21 cellular contexts compared by ENCODE assay signal in genomic region chr6:136538836-136539235, GRCh38. TPM values are rescaled to one million over a fixed set of nuclear protein-coding genes. Genes with fewer than 3 reads are reported as not detected.
DNase-seq lines count a peak whose midpoint lies in the region; ATAC-seq, FAIRE-seq and TF ChIP-seq lines count a peak whose summit lies in the region.
"Had no signal": no experiment of that assay in that cellular context is flagged by ENCODE, and none has a peak within 500 bp of the region (broad histone marks: within the 10 kb centered on the region; RNA-seq: fewer than 3 reads in every experiment).

No MANE protein-coding gene starts in this region.

- TF ChIP-seq RAD21 in A549 (conservative IDR thresholded peaks at IDR 0.05 in 1 of 2, IDR thresholded peaks at IDR 0.05 in 1 of 2): no peak

- TF ChIP-seq CTCF in A549 (IDR thresholded peaks at IDR 0.05) (no peak), bronchial epithelial cell (IDR thresholded peaks at IDR 0.05; ENCODE audit: insufficient read depth, low read length, severe bottlenecking) (no peak), keratinocyte (optimal IDR thresholded peaks at IDR 0.05 in 1 of 3, IDR thresholded peaks at IDR 0.05 in 1 of 3, conservative IDR thresholded peaks at IDR 0.05 in 1 of 3; ENCODE audit: extremely low read depth in 1 of 3, insufficient read depth in 2 of 3, low read length in 3 of 3) (no peak), progenitor cell of endocrine pancreas (IDR thresholded peaks at IDR 0.05; ENCODE audit: unreplicated experiment) (no peak), body of pancreas (IDR thresholded peaks at IDR 0.05) (no peak)

- DNase-seq in A549 (ENCODE audit: low read depth in 1 of 2, low spot score in 1 of 2) (no peak), bronchial epithelial cell (ENCODE audit: low read depth) (peak; percentile 18), keratinocyte (ENCODE audit: low read depth, low spot score) (no peak), progenitor cell of endocrine pancreas (ENCODE audit: low spot score, unreplicated experiment) (no peak), posterior cingulate gyrus (no peak), body of pancreas (no peak)
- DNase-seq: CD4-positive, alpha-beta memory T cell; DMS153; DMS79; GDM1; GOT3; H7; HFFc6; IMR-90 had no signal

- intact Hi-C loops in posterior cingulate gyrus (cut with DNase I): no loop called here
- intact Hi-C loops in body of pancreas (cut with DNase I): no loop called here

- H3K4me1 ChIP-seq in A549: peaks cover 53% of the 10 kb centered on the region
- H3K4me1 ChIP-seq in keratinocyte (ENCODE audit: control insufficient read depth, extremely low read depth, insufficient read depth, low read length): no peaks in the 10 kb centered on the region
- peaks cover 19% of the 10 kb centered on the region for H3K4me1 ChIP-seq in body of pancreas
- H3K4me1 ChIP-seq: BLaER1 had no signal

- no peaks in the 10 kb centered on the region for H3K9me3 Mint-ChIP-seq in progenitor cell of endocrine pancreas (ENCODE audit: low read depth)
- H3K9me3 Mint-ChIP-seq: HFFc6 had no signal

- H2AFZ ChIP-seq in keratinocyte (ENCODE audit: control insufficient read depth, low read length): no peak overlapping the region

- H3K27me3 Mint-ChIP-seq in progenitor cell of endocrine pancreas: no peaks in the 10 kb centered on the region

- H3K36me3 Mint-ChIP-seq in progenitor cell of endocrine pancreas (ENCODE audit: insufficient read depth): peaks cover 21% of the 10 kb centered on the region
- H3K36me3 Mint-ChIP-seq: CD14-positive monocyte; CD4-positive, alpha-beta memory T cell had no signal

- POLR2A ChIA-PET in A549 (lab: Yijun Ruan, JAX): no interaction called here

- no peak for TF ChIP-seq POLR2A in A549 (IDR thresholded peaks at IDR 0.05; ENCODE audit: low read length)
- no peak for TF ChIP-seq POLR2A in body of pancreas (IDR thresholded peaks at IDR 0.05)

- no peaks in the 10 kb centered on the region for H3K9me1 ChIP-seq in keratinocyte (ENCODE audit: control insufficient read depth, extremely low read depth, insufficient read depth, low read length)

- peaks cover 56% of the 10 kb centered on the region for H3K79me2 ChIP-seq in keratinocyte (ENCODE audit: control insufficient read depth, insufficient read depth, low read length)

- H4K20me1 ChIP-seq in keratinocyte (ENCODE audit: control insufficient read depth, extremely low read depth, insufficient read depth, low read length): no peaks in the 10 kb centered on the region
- H4K20me1 ChIP-seq: BLaER1 had no signal

- no peaks in the 10 kb centered on the region for H3K27me3 ChIP-seq in bronchial epithelial cell (ENCODE audit: control insufficient read depth, insufficient read depth, low read length)
- H3K27me3 ChIP-seq in keratinocyte (ENCODE audit: control insufficient read depth, extremely low read depth, insufficient read depth, low read length): no peaks in the 10 kb centered on the region
- H3K27me3 ChIP-seq in body of pancreas: no peaks in the 10 kb centered on the region
- H3K27me3 ChIP-seq: BLaER1 had no signal

- no peaks in the 10 kb centered on the region for H3K9me3 ChIP-seq in A549
- H3K9me3 ChIP-seq in keratinocyte (ENCODE audit: control insufficient read depth, low read depth, low read length): no peaks in the 10 kb centered on the region
- H3K9me3 ChIP-seq in body of pancreas: no peaks in the 10 kb centered on the region
- H3K9me3 ChIP-seq: BLaER1 had no signal

- dilution Hi-C loops in keratinocyte (cut with MboI; ENCODE audit: extremely low pct_ligation_motif_present, low sequenced_read_pairs): no loop called here

- no peak for ATAC-seq in A549
- no peak for ATAC-seq in body of pancreas
- no peak for ATAC-seq in HG02852 (IDR thresholded peaks at IDR 0.05; ENCODE audit: unreplicated experiment)
- ATAC-seq: HCT116 had no signal

- CTCF ChIA-PET in A549 (lab: Yijun Ruan, JAX): interaction anchor here (0.6 to 3.8 kb wide), 5 partner anchors 8 to 86 kb away, joined by 3 to 20 read pairs (median 6); partner anchors contain the start of gene MAP7

- FAIRE-seq in A549 (lab: Jason Lieb, UNC) (no peak), bronchial epithelial cell (lab: Jason Lieb, UNC) (no peak), keratinocyte (lab: Jason Lieb, UNC) (peak; percentile 5)
- FAIRE-seq: GM18507, HTR-8/SVneo had no signal

- H3K36me3 ChIP-seq in bronchial epithelial cell (ENCODE audit: control insufficient read depth, insufficient read depth, low read length): no peaks in the 10 kb centered on the region
- no peaks in the 10 kb centered on the region for H3K36me3 ChIP-seq in keratinocyte (ENCODE audit: control insufficient read depth in 2 of 2, extremely low read depth in 1 of 2, insufficient read depth in 2 of 2, low read length in 2 of 2)
- no peaks in the 10 kb centered on the region for H3K36me3 ChIP-seq in body of pancreas (replicated peaks in 1 of 2; ENCODE audit: insufficient read depth in 1 of 2, low read depth in 2 of 2)
- H3K36me3 ChIP-seq: BLaER1 had no signal

- no peak overlapping the region for H3K4me3 Mint-ChIP-seq in progenitor cell of endocrine pancreas (ENCODE audit: low read depth)
- H3K4me3 Mint-ChIP-seq: CD14-positive monocyte; CD4-positive, alpha-beta memory T cell; HFFc6 had no signal

- WGBS in A549 (ENCODE audit: missing lambda C conversion rate): 75% methylated on average over 4 of the region's 4 CpGs
- 68 to 77% methylated on average over 4 of the region's 4 CpGs for WGBS in body of pancreas, 2 donors

- H3K27ac ChIP-seq in A549: peak overlapping the region in 1 of 2 experiments; percentile 67; a peak in 3 of 6 replicates
- no peak overlapping the region for H3K27ac ChIP-seq in keratinocyte (ENCODE audit: control insufficient read depth, insufficient read depth, low read length)
- H3K27ac ChIP-seq in body of pancreas: no peak overlapping the region
- H3K27ac ChIP-seq: 22Rv1, BLaER1 had no signal

- peak overlapping the region; percentile 89 for H3K27ac Mint-ChIP-seq in progenitor cell of endocrine pancreas
- H3K27ac Mint-ChIP-seq: CD4-positive, alpha-beta memory T cell; HFFc6 had no signal

- H3K9ac ChIP-seq in keratinocyte (ENCODE audit: control insufficient read depth, extremely low read depth, insufficient read depth, low read length): no peak overlapping the region
- H3K9ac ChIP-seq: BLaER1 had no signal

- H3K4me2 ChIP-seq in A549 (peak overlapping the region; percentile 51; the same call in 1 of the 3 replicates), keratinocyte (ENCODE audit: control insufficient read depth, extremely low read depth, insufficient read depth, low read depth, low read length) (no peak overlapping the region)
- H3K4me2 ChIP-seq: BLaER1 had no signal

- no peak for TF ChIP-seq EP300 in A549 (IDR thresholded peaks at IDR 0.05)

- H3K4me3 ChIP-seq in A549 (no peak overlapping the region), bronchial epithelial cell (ENCODE audit: low read depth, low read length) (no peak overlapping the region), keratinocyte (ENCODE audit: control insufficient read depth in 2 of 3, extremely low read depth in 1 of 3, insufficient read depth in 2 of 3, low read depth in 1 of 3, low read length in 3 of 3) (no peak overlapping the region), body of pancreas (no peak overlapping the region)
- H3K4me3 ChIP-seq: BLaER1 had no signal

- H3K4me1 Mint-ChIP-seq in progenitor cell of endocrine pancreas (ENCODE audit: low read depth): peaks cover 34% of the 10 kb centered on the region
- H3K4me1 Mint-ChIP-seq: CD4-positive, alpha-beta memory T cell had no signal

TF ChIP-seq in A549, 52 proteins besides CTCF, POLR2A, EP300 and RAD21:
- TF ChIP-seq TFCP2L1 (CRISPR knock-in tag; IDR thresholded peaks at IDR 0.05) (no peak), SREBF2 (IDR thresholded peaks at IDR 0.05) (no peak), EHMT2 (IDR thresholded peaks at IDR 0.05; ENCODE audit: low read depth) (no peak), JUNB (IDR thresholded peaks at IDR 0.05) (no peak), FOXS1 (CRISPR knock-in tag; IDR thresholded peaks at IDR 0.05) (no peak), ZC3H11A (IDR thresholded peaks at IDR 0.05) (no peak), PHF8 (IDR thresholded peaks at IDR 0.05; ENCODE audit: borderline replicate concordance, low read depth) (no peak), POLR2AphosphoS2 (conservative IDR thresholded peaks at IDR 0.05; ENCODE audit: low read length) (no peak), FOSB (CRISPR knock-in tag; IDR thresholded peaks at IDR 0.05) (no peak)

RNA-seq across cellular contexts. Expression of gene MAP7, which starts 11.4 kb away (rescaled TPM):
- polyA plus RNA-seq in A549 (2011; rRNA removed) (49.0 and 64.5 TPM in 2 replicates), A549 (2017; fragmentation: RNase III; extraction: RNeasy Plus Mini Kit Qiagen cat#74134 plus additional on column Dnase treatment) (49.5 to 65.0 TPM (median 60.6 TPM) in 3 replicates), keratinocyte (8.5 to 14.9 TPM (median 11.8 TPM) in 3 replicates)
- polyA plus RNA-seq in A549 (2012; cell fraction: cytosol; rRNA removed): 36.9 and 38.4 TPM in 2 replicates
- polyA plus RNA-seq in A549 (2012; cell fraction: nucleus; rRNA removed): 41.6 and 44.1 TPM in 2 replicates
- 27.1 and 28.1 TPM in 2 replicates for polyA minus RNA-seq in A549 (2011; rRNA and poly(A)+ RNA removed)
- total RNA-seq in bronchial epithelial cell (30.8 and 50.4 TPM in 2 replicates), progenitor cell of endocrine pancreas (90.3 and 101 TPM in 2 replicates), body of pancreas (10 to 100 TPM; 19.7 to 28.7 TPM)
- polyA plus RNA-seq in keratinocyte (2011; ENCODE audit: low read depth): 29.9 TPM
- 14.5 and 17.4 TPM in 2 replicates for polyA plus RNA-seq in keratinocyte (2011; cell fraction: cytosol; rRNA removed)
- 13.0 and 15.3 TPM in 2 replicates for polyA plus RNA-seq in keratinocyte (2011; cell fraction: nucleus; rRNA removed)
- polyA plus RNA-seq in keratinocyte (2012; ENCODE audit: low replicate concordance): 24.6 and 26.8 TPM in 2 replicates
- 7.1 to 11.6 TPM (median 8.1 TPM) in 3 replicates for polyA minus RNA-seq in keratinocyte
- polyA minus RNA-seq in keratinocyte (2011; cell fraction: cytosol; rRNA and poly(A)+ RNA removed): 10.6 TPM
- polyA minus RNA-seq in keratinocyte (2011; cell fraction: nucleus; rRNA and poly(A)+ RNA removed): 4.4 and 7.7 TPM in 2 replicates
